16 cellular contexts compared by ENCODE assay signal in the genomic region with DNA sequence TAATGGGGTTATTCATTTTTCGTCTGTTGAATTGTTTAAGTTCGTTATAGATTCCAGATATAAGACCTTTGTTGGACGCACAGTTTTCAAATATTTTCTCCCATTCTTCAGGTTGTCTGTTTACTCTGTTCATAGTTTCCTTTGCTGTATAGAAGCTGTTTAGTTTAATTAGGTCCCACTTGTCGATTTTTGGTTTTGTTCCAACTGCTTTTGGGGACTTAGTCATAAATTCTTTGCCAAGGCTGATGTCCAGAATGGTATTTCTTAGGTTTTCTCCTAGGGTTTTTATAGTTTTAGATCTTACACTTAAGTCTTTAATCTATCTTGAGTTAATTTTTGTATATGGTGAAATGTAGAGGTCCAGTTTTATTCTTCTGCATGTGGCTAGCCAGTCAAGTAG. TPM values are rescaled to one million over a fixed set of nuclear protein-coding genes. Genes with fewer than 3 reads are reported as not detected.
DNase-seq lines count a peak whose midpoint lies in the region; ATAC-seq and TF ChIP-seq lines count a peak whose summit lies in the region.
"Had no signal": no experiment of that assay in that cellular context is flagged by ENCODE, and none has a peak within 500 bp of the region (broad histone marks: within the 10 kb centered on the region; RNA-seq: fewer than 3 reads in every experiment).

No MANE protein-coding gene starts in this region.

- DNase-seq in EH (ENCODE audit: low read depth), result peak; percentile 55
- DNase-seq in HS-27A (ENCODE audit: low read depth), result peak; percentile 36
- DNase-seq in M059J (ENCODE audit: low read depth), result peak; percentile 62
- peak; percentile 44 for DNase-seq in retinal pigment epithelial cell (ENCODE audit: low read depth)
- DNase-seq in H7, result no peak
- DNase-seq in lower leg skin (ENCODE audit: low spot score in 2 of 2), result no peak
- DNase-seq: AML-193; Caco-2; Calu3; CD4-positive, alpha-beta T cell; CD8-positive, alpha-beta T cell; DMS79 treated with DMSO at 0.1 percent for 48 hours; GF-D8 had no signal

- H3K36me3 ChIP-seq in H7 (replicated peaks; ENCODE audit: control insufficient read depth, insufficient read depth, low read length), result no peaks in the 10 kb centered on the region
- H3K36me3 ChIP-seq: BLaER1 treated with 17β-estradiol and CSF1 and Interleukin-3, amounts not matched to agents 10 nM and 100 nM had no signal

- no peak for TF ChIP-seq POLR2A in lower leg skin (IDR thresholded peaks at IDR 0.05)

- TF ChIP-seq CTCF in retinal pigment epithelial cell (conservative IDR thresholded peaks at IDR 0.05; ENCODE audit: low read depth, low read length) (no peak), lower leg skin (IDR thresholded peaks at IDR 0.05) (no peak)

- H3K4me3 ChIP-seq in retinal pigment epithelial cell (ENCODE audit: low read length) (no peak overlapping the region), H7 (ENCODE audit: insufficient read depth, low read depth, low read length) (no peak overlapping the region), lower leg skin (ENCODE audit: low read depth, poor library complexity, severe bottlenecking) (no peak overlapping the region)
- H3K4me3 ChIP-seq: A549; BLaER1 treated with 17β-estradiol and CSF1 and Interleukin-3, amounts not matched to agents 10 nM and 100 nM had no signal

- no peak for ATAC-seq in GM21528 (IDR thresholded peaks at IDR 0.05; ENCODE audit: low FRiP score, unreplicated experiment)
- ATAC-seq: A549; CD8-positive, alpha-beta T cell had no signal

- no peaks in the 10 kb centered on the region for H3K27me3 ChIP-seq in H7 (ENCODE audit: control insufficient read depth, insufficient read depth, low read length)
- H3K27me3 ChIP-seq: BLaER1 treated with 17β-estradiol and CSF1 and Interleukin-3, amounts not matched to agents 10 nM and 100 nM had no signal

- WGBS in lower leg skin, 2 donors, result 91 to 92% methylated on average over 4 of the region's 4 CpGs

- intact Hi-C loops in lower leg skin (cut with DNase I; ENCODE audit: low total_unique reads), result no loop called here

RNA-seq across cellular contexts. Expression of a gene that starts 58.9 kb away (rescaled TPM):
- 14.4 and 15.3 TPM in 2 replicates for total RNA-seq in M059J (2014; rRNA removed; shearing (Covaris generic))
- 12.0 and 17.0 TPM in 2 replicates for total RNA-seq in H7 (2014; rRNA removed; shearing (Covaris generic))
- total RNA-seq in lower leg skin, result 10 to 100 TPM; 22.8 to 30.8 (median 25.9) TPM

Comparison
In these comparisons a context has a peak if more than half of its experiments do, and no peak if none do; other contexts are left out.
1. DNase-seq: peak in EH (single experiment), HS-27A (single experiment), M059J (single experiment) and retinal pigment epithelial cell (single experiment); none in H7 (single experiment) and lower leg skin (0 of 2).